17 cellular contexts compared by ENCODE assay signal in the genomic region with DNA sequence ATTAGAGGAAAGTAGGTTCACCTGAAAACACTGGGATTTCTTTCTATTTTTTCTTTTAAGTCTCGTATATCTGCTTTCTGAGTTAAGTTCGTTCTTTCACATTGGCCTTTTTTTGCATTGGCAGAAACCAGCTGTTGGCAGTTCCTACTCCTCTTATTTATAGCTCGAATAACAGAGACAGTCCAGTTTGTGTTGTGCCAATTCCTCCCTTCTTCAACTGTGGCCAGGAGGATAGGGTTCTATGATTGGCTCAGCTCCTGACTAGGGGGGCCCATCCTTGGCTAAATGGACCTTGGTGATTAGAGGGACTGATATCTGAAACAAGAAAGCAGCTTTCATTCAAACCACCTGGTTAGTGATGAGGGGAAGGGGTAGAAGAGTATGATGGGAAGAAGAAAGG.
"Had no signal": no experiment of that assay in that cellular context is flagged by ENCODE, and none has a peak within 500 bp of the region (broad histone marks: within the 10 kb centered on the region; RNA-seq: fewer than 3 reads in every experiment).

No MANE protein-coding gene starts in this region.

- H3K9me3 ChIP-seq: lower lobe of right lung, right lobe of liver, thyroid gland had no signal

- H3K27me3 ChIP-seq: right lobe of liver, thyroid gland had no signal

- DNase-seq: activated B cell treated with CpG ODN at 0.5 μM for 24 hours; activated CD4-positive, alpha-beta memory T cell treated with anti-CD3 and anti-CD28 coated beads for 36 hours; activated CD4-positive, alpha-beta T cell treated with anti-CD3 and anti-CD28 coated beads for 4 hours; activated naive CD8-positive, alpha-beta T cell treated with anti-CD3 and anti-CD28 coated beads for 36 hours; activated T-cell treated with anti-CD3 and anti-CD28 coated beads for 4 hours; amniotic stem cell; caudate nucleus; endodermal cell; foreskin melanocyte; kidney glomerular epithelial cell; lower lobe of right lung; right lobe of liver; stimulated activated CD4-positive, alpha-beta T cell treated with anti-CD3 and anti-CD28 coated beads, Interleukin-4, amount 100 ng/mL, for 24 hours; thyroid gland had no signal

- H3K27ac ChIP-seq: epithelial cell of prostate, lower lobe of right lung, right lobe of liver, SK-N-MC, thyroid gland had no signal

- H3K4me1 ChIP-seq: lower lobe of right lung, right lobe of liver, thyroid gland had no signal

- H3K4me3 ChIP-seq: lower lobe of right lung, right lobe of liver, SK-N-MC, thyroid gland had no signal

- H3K36me3 ChIP-seq: right lobe of liver, thyroid gland had no signal

- ATAC-seq: lower lobe of right lung; right lobe of liver; stimulated activated effector memory CD8-positive, alpha-beta T cell treated with anti-CD3 and anti-CD28 coated beads, Interleukin-12 subunit alpha, Interleukin-12 subunit beta, amount 100 ng/mL, for 72 hours had no signal
